13 cellular contexts compared by ENCODE assay signal in genomic region chr1:6168947-6169586, GRCh38. TPM values are rescaled to one million over a fixed set of nuclear protein-coding genes. Genes with fewer than 3 reads are reported as not detected.
A peak's percentile ranks its signal among the peaks of the same experiment; 100 is the strongest.
DNase-seq lines count a peak whose midpoint lies in the region; ATAC-seq, FAIRE-seq and TF ChIP-seq lines count a peak whose summit lies in the region.
"Had no signal": no experiment of that assay in that cellular context is flagged by ENCODE, and none has a peak within 500 bp of the region (broad histone marks: within the 10 kb centered on the region; RNA-seq: fewer than 3 reads in every experiment).

No MANE protein-coding gene starts in this region.

- in situ Hi-C loops in HepG2 (cut with HindIII; ENCODE audit: extremely low pct_ligation_motif_present, low pct_unique_long_range_greater_than_20kb) = no loop called here

- CTCF ChIA-PET in HepG2 (lab: Yijun Ruan, JAX; ENCODE audit: low intra/inter-chr PET ratio, low total read pairs) = no interaction called here

- FAIRE-seq in HepG2 (lab: Jason Lieb, UNC) = no peak
- FAIRE-seq: A549, H1 had no signal

- no peaks in the 10 kb centered on the region for H3K36me3 ChIP-seq in HepG2 (replicated peaks in 1 of 2; ENCODE audit: control insufficient read depth in 1 of 2, insufficient read depth in 2 of 2, low read length in 2 of 2)
- no peaks in the 10 kb centered on the region for H3K36me3 ChIP-seq in right lobe of liver
- H3K36me3 ChIP-seq in lower lobe of right lung = no peaks in the 10 kb centered on the region
- H3K36me3 ChIP-seq in tibial artery = no peaks in the 10 kb centered on the region
- H3K36me3 ChIP-seq: BE2C had no signal

- BruUV-seq in HepG2 (replicated peaks; lab: Mats Ljungman, UMichigan) = no TSS peak

- H3K27me3 ChIP-seq in HepG2 (ENCODE audit: control insufficient read depth in 1 of 2, insufficient read depth in 2 of 2, low read length in 2 of 2) (peaks cover 24 to 84% of the 10 kb centered on the region in 2 experiments), right lobe of liver (no peaks in the 10 kb centered on the region), lower lobe of right lung (ENCODE audit: low read depth) (peaks cover 58% of the 10 kb centered on the region), tibial artery (peaks cover 0 to 77% of the 10 kb centered on the region in 2 donors)
- H3K27me3 ChIP-seq: BE2C had no signal

- ATAC-seq in HepG2 = no peak
- no peak for ATAC-seq in right lobe of liver
- ATAC-seq in lower lobe of right lung = no peak
- ATAC-seq: A549 had no signal

- no peak overlapping the region for H3K4me2 ChIP-seq in HepG2 (ENCODE audit: low read depth, low read length)
- H3K4me2 ChIP-seq: A549 had no signal

- H2AFZ ChIP-seq in HepG2 (ENCODE audit: low read length) = no peak overlapping the region

- TF ChIP-seq RAD21 in HepG2 (CRISPR knock-in tag; IDR thresholded peaks at IDR 0.05) = no peak

- H3K4me1 ChIP-seq in HepG2 (ENCODE audit: insufficient read depth, low read length) (peaks cover 15% of the 10 kb centered on the region), right lobe of liver (no peaks in the 10 kb centered on the region), lower lobe of right lung (peaks cover 5% of the 10 kb centered on the region), tibial artery (no peaks in the 10 kb centered on the region)
- H3K4me1 ChIP-seq: A549, BE2C, Caco-2 had no signal

- TF ChIP-seq CTCF in HepG2 (CRISPR knock-in tag; IDR thresholded peaks at IDR 0.05) (no peak), right lobe of liver (IDR thresholded peaks at IDR 0.05) (no peak), lower lobe of right lung (IDR thresholded peaks at IDR 0.05) (no peak), tibial artery (IDR thresholded peaks at IDR 0.05) (no peak)

- H3K4me3 ChIP-seq in HepG2 (replicated peaks in 1 of 3; ENCODE audit: insufficient read depth in 1 of 3, low read depth in 2 of 3, low read length in 3 of 3) (no peak overlapping the region), right lobe of liver (no peak overlapping the region), lower lobe of right lung (no peak overlapping the region), tibial artery (no peak overlapping the region)
- H3K4me3 ChIP-seq: A549 had no signal

- H3K9me3 ChIP-seq in HepG2 (ENCODE audit: low read length) = no peaks in the 10 kb centered on the region
- H3K9me3 ChIP-seq in right lobe of liver = no peaks in the 10 kb centered on the region
- H3K9me3 ChIP-seq in lower lobe of right lung = no peaks in the 10 kb centered on the region
- no peaks in the 10 kb centered on the region for H3K9me3 ChIP-seq in tibial artery
- H3K9me3 ChIP-seq: A549, BE2C, Caco-2 had no signal

- intact Hi-C loops in HepG2 (cut with micrococcal nuclease; ENCODE audit: unreplicated experiment) (no loop called here), right lobe of liver (cut with DNase I) (no loop called here), lower lobe of right lung (cut with DNase I) (no loop called here), posterior vena cava (cut with DNase I) (loop anchor here in 1 of 2 donors (1.0 kb wide), 1 partner anchor 48 kb away; no protein-coding TSS in a partner anchor), tibial artery (cut with DNase I; ENCODE audit: low total_unique reads) (no loop called here)

- no peaks in the 10 kb centered on the region for H3K79me2 ChIP-seq in HepG2 (ENCODE audit: insufficient read depth, low read length)

- H3K9ac ChIP-seq in HepG2 (ENCODE audit: insufficient read depth, low read depth, low read length) = no peak overlapping the region

- WGBS in HepG2 (ENCODE audit: low lambda C conversion rate) = 40% methylated on average over 5 of the region's 18 CpGs
- WGBS in right lobe of liver (ENCODE audit: insufficient coverage, low coverage, low lambda C conversion rate, missing lambda C conversion rate) = 52% methylated on average over 8 of the region's 18 CpGs

- POLR2A ChIA-PET in HepG2 (lab: Yijun Ruan, JAX) = no interaction called here

- TF ChIP-seq EP300 in HepG2 (IDR thresholded peaks at IDR 0.05; ENCODE audit: low read depth in 2 of 2, low read length in 2 of 2) (no peak), HepG2 (CRISPR knock-in tag; IDR thresholded peaks at IDR 0.05; ENCODE audit: borderline replicate concordance) (no peak)

- peaks cover 8% of the 10 kb centered on the region; the same call in 1 of the 2 replicates for H4K20me1 ChIP-seq in HepG2 (ENCODE audit: insufficient read depth, low read length)

- TF ChIP-seq POLR2A in HepG2 (IDR thresholded peaks at IDR 0.05; ENCODE audit: insufficient read depth in 1 of 2, low read depth in 2 of 2, low read length in 2 of 2) (no peak), right lobe of liver (IDR thresholded peaks at IDR 0.05) (no peak)

- H3K27ac ChIP-seq in HepG2 (ENCODE audit: extremely low read length, insufficient read depth, low read length) (no peak overlapping the region), right lobe of liver (no peak overlapping the region), angular gyrus (ENCODE audit: low read depth, low read length) (peak overlapping the region; percentile 99), lower lobe of right lung (no peak overlapping the region), tibial artery (no peak overlapping the region)
- H3K27ac ChIP-seq: A549 had no signal

- DNase-seq in HepG2 (ENCODE audit: low spot score) (no peak), right lobe of liver (no peak), lower lobe of right lung (peak; percentile 30), posterior vena cava (ENCODE audit: low spot score) (no peak), tibial artery (no peak)
- DNase-seq: BE2C; Caco-2; CD8-positive, alpha-beta memory T cell; HCEC 1CT had no signal

RNA-seq across cellular contexts. Expression of gene CHD5, which starts 11.1 kb away (rescaled TPM):
- 0.02 TPM in 1 of 2 replicates, not detected in the other for total RNA-seq in HepG2 (2016; rRNA removed; fragmentation: Illumina TruSeq; extraction: Trizol)
- not detected in 2 replicates for total RNA-seq in HepG2 (2016; cell fraction: cytosol; rRNA removed; fragmentation: Illumina TruSeq; extraction: Trizol; ENCODE audit: low read depth)
- total RNA-seq in HepG2 (2016; cell fraction: insoluble cytoplasmic fraction; rRNA removed; fragmentation: Illumina TruSeq; extraction: Trizol) = 0.11 TPM in 1 of 2 replicates, not detected in the other
- total RNA-seq in HepG2 (2016; cell fraction: membrane; rRNA removed; fragmentation: Illumina TruSeq; extraction: Trizol) = not detected in 2 replicates
- 0.09 TPM in 1 of 2 replicates, not detected in the other for total RNA-seq in HepG2 (2016; cell fraction: nucleus; rRNA removed; fragmentation: Illumina TruSeq; extraction: Trizol)
- polyA plus RNA-seq in HepG2 (2011; rRNA removed) = 0.09 and 0.21 TPM in 2 replicates
- 0.03 TPM in 1 of 2 replicates, not detected in the other for polyA plus RNA-seq in HepG2 (2011; cell fraction: cytosol; rRNA removed)
- 0.42 and 0.51 TPM in 2 replicates for polyA plus RNA-seq in HepG2 (2011; cell fraction: nucleus; rRNA removed)
- 0.03 and 0.05 TPM in 2 replicates for polyA plus RNA-seq in HepG2 (2012)
- polyA plus RNA-seq in HepG2 (2016; cell fraction: cytosol; fragmentation: Illumina TruSeq; extraction: Trizol; ENCODE audit: low read depth) = not detected in 2 replicates
- polyA plus RNA-seq in HepG2 (2016; cell fraction: insoluble cytoplasmic fraction; fragmentation: Illumina TruSeq; extraction: Trizol; ENCODE audit: low read depth) = not detected in 2 replicates
- not detected in 2 replicates for polyA plus RNA-seq in HepG2 (2016; cell fraction: membrane; fragmentation: Illumina TruSeq; extraction: Trizol; ENCODE audit: low read depth)
- polyA plus RNA-seq in HepG2 (2016; cell fraction: nucleus; fragmentation: Illumina TruSeq; extraction: Trizol; ENCODE audit: insufficient read depth, low read depth) = 0.10 and 0.29 TPM in 2 replicates
- 0.10 and 0.56 TPM in 2 replicates for polyA minus RNA-seq in HepG2 (2011; rRNA and poly(A)+ RNA removed; ENCODE audit: low replicate concordance)
- not detected in 2 replicates for polyA minus RNA-seq in HepG2 (2011; cell fraction: cytosol; rRNA and poly(A)+ RNA removed)
- 0.13 and 0.50 TPM in 2 replicates for polyA minus RNA-seq in HepG2 (2011; cell fraction: nucleus; rRNA and poly(A)+ RNA removed)
- not detected for total RNA-seq in right lobe of liver
- total RNA-seq in lower lobe of right lung = 0.56 TPM
- total RNA-seq in posterior vena cava = 1 to 10 TPM; 1.4 to 2.4 TPM
- polyA plus RNA-seq: CD8-positive, alpha-beta memory T cell; IgD-negative memory B cell had no signal

RNA-seq across cellular contexts. Expression of gene RPL22, which starts 30.3 kb away (rescaled TPM):
- total RNA-seq in HepG2 (2016; rRNA removed; fragmentation: Illumina TruSeq; extraction: Trizol) (545 and 787 TPM in 2 replicates), right lobe of liver (100 to 1,000 TPM in 4 of 6 experiments, 10 to 100 TPM in 2; 45.4 to 156 (median 134) TPM), lower lobe of right lung (317 TPM), posterior vena cava (100 to 1,000 TPM; 275 to 296 TPM)
- 342 and 387 TPM in 2 replicates for total RNA-seq in HepG2 (2016; cell fraction: cytosol; rRNA removed; fragmentation: Illumina TruSeq; extraction: Trizol; ENCODE audit: low read depth)
- 525 and 788 TPM in 2 replicates for total RNA-seq in HepG2 (2016; cell fraction: insoluble cytoplasmic fraction; rRNA removed; fragmentation: Illumina TruSeq; extraction: Trizol)
- 707 and 829 TPM in 2 replicates for total RNA-seq in HepG2 (2016; cell fraction: membrane; rRNA removed; fragmentation: Illumina TruSeq; extraction: Trizol)
- total RNA-seq in HepG2 (2016; cell fraction: nucleus; rRNA removed; fragmentation: Illumina TruSeq; extraction: Trizol) = 180 and 186 TPM in 2 replicates
- polyA plus RNA-seq in HepG2 (2011; rRNA removed) = 146 and 214 TPM in 2 replicates
- polyA plus RNA-seq in HepG2 (2011; cell fraction: cytosol; rRNA removed) = 92.5 and 127 TPM in 2 replicates
- polyA plus RNA-seq in HepG2 (2011; cell fraction: nucleus; rRNA removed) = 29.2 and 40.5 TPM in 2 replicates
- polyA plus RNA-seq in HepG2 (2012) = 1,228 and 1,771 TPM in 2 replicates
- 1,048 and 1,064 TPM in 2 replicates for polyA plus RNA-seq in HepG2 (2016; cell fraction: cytosol; fragmentation: Illumina TruSeq; extraction: Trizol; ENCODE audit: low read depth)
- 1,078 and 1,177 TPM in 2 replicates for polyA plus RNA-seq in HepG2 (2016; cell fraction: insoluble cytoplasmic fraction; fragmentation: Illumina TruSeq; extraction: Trizol; ENCODE audit: low read depth)
- 1,296 and 1,373 TPM in 2 replicates for polyA plus RNA-seq in HepG2 (2016; cell fraction: membrane; fragmentation: Illumina TruSeq; extraction: Trizol; ENCODE audit: low read depth)
- 473 and 475 TPM in 2 replicates for polyA plus RNA-seq in HepG2 (2016; cell fraction: nucleus; fragmentation: Illumina TruSeq; extraction: Trizol; ENCODE audit: insufficient read depth, low read depth)
- 12.9 and 31.5 TPM in 2 replicates for polyA minus RNA-seq in HepG2 (2011; rRNA and poly(A)+ RNA removed; ENCODE audit: low replicate concordance)
- polyA minus RNA-seq in HepG2 (2011; cell fraction: cytosol; rRNA and poly(A)+ RNA removed) = 48.1 and 62.3 TPM in 2 replicates
- polyA minus RNA-seq in HepG2 (2011; cell fraction: nucleus; rRNA and poly(A)+ RNA removed) = 53.2 and 59.9 TPM in 2 replicates

RNA-seq across cellular contexts. Expression of gene RNF207, which starts 36.9 kb away (rescaled TPM):
- total RNA-seq in HepG2 (2016; rRNA removed; fragmentation: Illumina TruSeq; extraction: Trizol) = 1.7 and 9.8 TPM in 2 replicates
- total RNA-seq in HepG2 (2016; cell fraction: cytosol; rRNA removed; fragmentation: Illumina TruSeq; extraction: Trizol; ENCODE audit: low read depth) = 2.0 and 3.0 TPM in 2 replicates
- total RNA-seq in HepG2 (2016; cell fraction: insoluble cytoplasmic fraction; rRNA removed; fragmentation: Illumina TruSeq; extraction: Trizol) = 2.1 and 8.9 TPM in 2 replicates
- 2.4 and 2.5 TPM in 2 replicates for total RNA-seq in HepG2 (2016; cell fraction: membrane; rRNA removed; fragmentation: Illumina TruSeq; extraction: Trizol)
- 14.8 and 17.7 TPM in 2 replicates for total RNA-seq in HepG2 (2016; cell fraction: nucleus; rRNA removed; fragmentation: Illumina TruSeq; extraction: Trizol)
- polyA plus RNA-seq in HepG2 (2011; rRNA removed) = 15.9 and 17.9 TPM in 2 replicates
- 3.1 and 5.5 TPM in 2 replicates for polyA plus RNA-seq in HepG2 (2011; cell fraction: cytosol; rRNA removed)
- polyA plus RNA-seq in HepG2 (2011; cell fraction: nucleus; rRNA removed) = 282 and 411 TPM in 2 replicates
- polyA plus RNA-seq in HepG2 (2012) = 3.9 and 4.0 TPM in 2 replicates
- polyA plus RNA-seq in HepG2 (2016; cell fraction: cytosol; fragmentation: Illumina TruSeq; extraction: Trizol; ENCODE audit: low read depth) = 0.45 and 0.62 TPM in 2 replicates
- 1.8 and 3.9 TPM in 2 replicates for polyA plus RNA-seq in HepG2 (2016; cell fraction: insoluble cytoplasmic fraction; fragmentation: Illumina TruSeq; extraction: Trizol; ENCODE audit: low read depth)
- 0.85 and 1.2 TPM in 2 replicates for polyA plus RNA-seq in HepG2 (2016; cell fraction: membrane; fragmentation: Illumina TruSeq; extraction: Trizol; ENCODE audit: low read depth)
- 47.0 and 48.9 TPM in 2 replicates for polyA plus RNA-seq in HepG2 (2016; cell fraction: nucleus; fragmentation: Illumina TruSeq; extraction: Trizol; ENCODE audit: insufficient read depth, low read depth)
- 16.5 and 27.5 TPM in 2 replicates for polyA minus RNA-seq in HepG2 (2011; rRNA and poly(A)+ RNA removed; ENCODE audit: low replicate concordance)
- polyA minus RNA-seq in HepG2 (2011; cell fraction: cytosol; rRNA and poly(A)+ RNA removed) = 2.5 TPM in 2 replicates
- 30.0 and 38.2 TPM in 2 replicates for polyA minus RNA-seq in HepG2 (2011; cell fraction: nucleus; rRNA and poly(A)+ RNA removed)
- total RNA-seq in right lobe of liver = 10 to 100 TPM in 5 of 6 experiments, 1 to 10 TPM in 1; 8.4 to 20.5 (median 14.4) TPM
- 14.0 TPM for total RNA-seq in lower lobe of right lung
- total RNA-seq in posterior vena cava = 1 to 10 TPM; 8.6 to 8.7 TPM
